In genomic region chr13:28337196-28338045, GRCh38 we compare ENCODE assay signal across 15 cellular contexts.
DNase-seq lines count a peak whose midpoint lies in the region; ATAC-seq and TF ChIP-seq lines count a peak whose summit lies in the region.
"Had no signal": no experiment of that assay in that cellular context is flagged by ENCODE, and none has a peak within 500 bp of the region (broad histone marks: within the 10 kb centered on the region; RNA-seq: fewer than 3 reads in every experiment).

No MANE protein-coding gene starts in this region.

- H3K4me3 Mint-ChIP-seq in progenitor cell of endocrine pancreas (ENCODE audit: low read depth) = no peak overlapping the region
- H3K4me3 Mint-ChIP-seq: stimulated activated naive CD8-positive, alpha-beta T cell treated with anti-CD3 and anti-CD28 coated beads, Interleukin-15, Interleukin-2, amounts not matched to agents 100 ng/mL and 50 ng/mL, for 24 hours had no signal

- no peaks in the 10 kb centered on the region for H3K27me3 ChIP-seq in WERI-Rb-1 (ENCODE audit: insufficient read depth, low read depth, severe bottlenecking)
- H3K27me3 ChIP-seq: ascending aorta had no signal

- peak; percentile 64 for DNase-seq in Daoy (ENCODE audit: low read depth)
- peak; percentile 91 for DNase-seq in NCI-H82 treated with DMSO at 0.1 percent for 48 hours (lab: John Stamatoyannopoulos, UW; ENCODE audit: unreplicated experiment)
- peak; percentile 94 for DNase-seq in fibroblast of peridontal ligament (ENCODE audit: extremely low read depth)
- DNase-seq in progenitor cell of endocrine pancreas (ENCODE audit: low spot score, unreplicated experiment) = no peak
- DNase-seq in left lobe of liver (ENCODE audit: low spot score) = no peak
- no peak for DNase-seq in WERI-Rb-1
- DNase-seq: COR-L47; mesendoderm; NK-92 treated with Interleukin-12 subunit alpha and Interleukin-12 subunit beta, amount 100 ng/mL, for 24 hours; T-helper 2 cell had no signal

- no peak overlapping the region for H3K4me3 ChIP-seq in WERI-Rb-1 (ENCODE audit: low read depth, low read length)
- H3K4me3 ChIP-seq: ascending aorta had no signal

- peaks cover 19% of the 10 kb centered on the region for H3K27me3 Mint-ChIP-seq in progenitor cell of endocrine pancreas

- no peak for TF ChIP-seq CTCF in progenitor cell of endocrine pancreas (IDR thresholded peaks at IDR 0.05; ENCODE audit: unreplicated experiment)
- no peak for TF ChIP-seq CTCF in WERI-Rb-1 (IDR thresholded peaks at IDR 0.05; ENCODE audit: low read depth, low read length)

- peaks cover 37% of the 10 kb centered on the region for H3K4me1 Mint-ChIP-seq in progenitor cell of endocrine pancreas (ENCODE audit: low read depth)

- no peaks in the 10 kb centered on the region for H3K36me3 Mint-ChIP-seq in progenitor cell of endocrine pancreas (ENCODE audit: insufficient read depth)

- H3K36me3 ChIP-seq in WERI-Rb-1 = no peaks in the 10 kb centered on the region
- H3K36me3 ChIP-seq: ascending aorta had no signal

- peak overlapping the region; percentile 75 for H3K27ac Mint-ChIP-seq in progenitor cell of endocrine pancreas
- H3K27ac Mint-ChIP-seq: stimulated activated naive CD8-positive, alpha-beta T cell treated with anti-CD3 and anti-CD28 coated beads, Interleukin-15, Interleukin-2, amounts not matched to agents 100 ng/mL and 50 ng/mL, for 24 hours had no signal

- H3K27ac ChIP-seq in WERI-Rb-1 = no peak overlapping the region
- H3K27ac ChIP-seq: KMS-11 had no signal

- H3K9me3 ChIP-seq in WERI-Rb-1 (ENCODE audit: severe bottlenecking) = no peaks in the 10 kb centered on the region
- H3K9me3 ChIP-seq: ascending aorta had no signal

- ATAC-seq in GM21367 (IDR thresholded peaks at IDR 0.05; ENCODE audit: unreplicated experiment) (no peak), GM21381 (IDR thresholded peaks at IDR 0.05; ENCODE audit: unreplicated experiment) (no peak), left lobe of liver (no peak)

- H3K9me3 Mint-ChIP-seq in progenitor cell of endocrine pancreas (ENCODE audit: low read depth) = no peaks in the 10 kb centered on the region
- H3K9me3 Mint-ChIP-seq: stimulated activated naive CD8-positive, alpha-beta T cell treated with anti-CD3 and anti-CD28 coated beads, Interleukin-15, Interleukin-2, amounts not matched to agents 100 ng/mL and 50 ng/mL, for 24 hours had no signal

Comparison
In these comparisons a context has a peak if more than half of its experiments do, and no peak if none do; other contexts are left out.
1. DNase-seq: peak in Daoy (single experiment), NCI-H82 treated with DMSO at 0.1 percent for 48 hours (single experiment) and fibroblast of peridontal ligament (single experiment); none in progenitor cell of endocrine pancreas (single experiment), left lobe of liver (single experiment) and WERI-Rb-1 (single experiment).